In the genomic region with DNA sequence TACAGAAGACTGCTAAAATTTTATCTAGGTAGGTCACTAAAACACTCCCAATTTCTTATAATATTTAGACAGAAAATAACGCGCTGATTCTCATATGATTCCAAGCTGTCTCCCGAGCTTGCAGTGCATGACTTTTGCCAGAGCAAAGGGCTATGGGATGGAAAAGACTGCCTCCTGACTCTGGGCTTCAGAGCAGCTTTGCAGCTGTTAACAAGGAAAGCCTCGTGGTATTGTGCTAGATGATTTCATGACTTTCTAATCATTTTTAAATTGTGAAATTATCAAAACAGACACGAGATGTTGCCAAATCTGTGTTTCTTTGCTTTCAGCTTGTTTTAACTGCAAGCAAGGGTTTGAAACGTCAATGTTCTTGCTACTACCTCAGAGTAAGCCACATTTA, we compare ENCODE assay signal across 26 cellular contexts.
DNase-seq lines count a peak whose midpoint lies in the region; ATAC-seq, FAIRE-seq and TF ChIP-seq lines count a peak whose summit lies in the region.
"Had no signal": no experiment of that assay in that cellular context is flagged by ENCODE, and none has a peak within 500 bp of the region (broad histone marks: within the 10 kb centered on the region; RNA-seq: fewer than 3 reads in every experiment).

No MANE protein-coding gene starts in this region.

- H3K4me3 ChIP-seq in right atrium auricular region, result no peak overlapping the region
- H3K4me3 ChIP-seq: BLaER1 treated with 17β-estradiol and CSF1 and Interleukin-3, amounts not matched to agents 10 nM and 100 nM; prostate gland; thyroid gland had no signal

- no peaks in the 10 kb centered on the region for H3K36me3 ChIP-seq in right atrium auricular region
- H3K36me3 ChIP-seq: BLaER1 treated with 17β-estradiol and CSF1 and Interleukin-3, amounts not matched to agents 10 nM and 100 nM; prostate gland; thyroid gland had no signal

- no peaks in the 10 kb centered on the region for H3K4me1 ChIP-seq in right atrium auricular region
- H3K4me1 ChIP-seq: BLaER1 treated with 17β-estradiol and CSF1 and Interleukin-3, amounts not matched to agents 10 nM and 100 nM; prostate gland; thyroid gland had no signal

- intact Hi-C loops in Right ventricle myocardium inferior (cut with DNase I) (loop anchor here (10.0 kb wide), 2 partner anchors 231 to 571 kb away; no protein-coding TSS in a partner anchor), left ventricle myocardium superior (cut with micrococcal nuclease) (loop anchor here (10.0 kb wide), 1 partner anchor 741 kb away; no protein-coding TSS in a partner anchor)

- TF ChIP-seq CTCF in right atrium auricular region (IDR thresholded peaks at IDR 0.05) (no peak), D721Med (IDR thresholded peaks at IDR 0.05; ENCODE audit: insufficient read depth, missing control alignments) (no peak)

- H3K9me3 ChIP-seq in right atrium auricular region, result no peaks in the 10 kb centered on the region
- H3K9me3 ChIP-seq: BLaER1 treated with 17β-estradiol and CSF1 and Interleukin-3, amounts not matched to agents 10 nM and 100 nM; prostate gland; thyroid gland had no signal

- DNase-seq in Right ventricle myocardium inferior (ENCODE audit: missing footprints) (no peak), right atrium auricular region (ENCODE audit: low spot score) (no peak), SK-MEL-5 (ENCODE audit: low read depth, low spot score) (peak; percentile 16), left ventricle myocardium superior (no peak), activated gamma-delta T cell (lab: John Stamatoyannopoulos, UW) (no peak), iPS-NIHi11 (ENCODE audit: low spot score) (no peak), D721Med (ENCODE audit: insufficient read length, low spot score) (no peak), GM19239 (ENCODE audit: insufficient read length, low spot score) (no peak)
- DNase-seq: Calu3; cerebellar nuclear complex; EL; glutamatergic neuron; left colon; NCI-H1417 treated with DMSO at 0.1 percent for 48 hours; NCI-H2107; NCI-H510A; nephron progenitor cell; stimulated activated CD4-positive, alpha-beta T cell treated with anti-CD3 and anti-CD28 coated beads, Interleukin-2, amount 100 ng/mL, for 48 hours; stimulated activated naive B cell treated with anti-CD40 and anti-IgM and Interleukin-4, amounts not matched to agents 10 μg/mL and 1 μg/mL and 100 μg/mL, for 72 hours; thyroid gland had no signal

- no peaks in the 10 kb centered on the region for H3K27me3 ChIP-seq in right atrium auricular region
- H3K27me3 ChIP-seq: BLaER1 treated with 17β-estradiol and CSF1 and Interleukin-3, amounts not matched to agents 10 nM and 100 nM; thyroid gland had no signal

- peak; percentile 67 for ATAC-seq in Right ventricle myocardium inferior
- ATAC-seq in left ventricle myocardium superior, result peak; percentile 78
- ATAC-seq: activated T-helper 17 cell treated with anti-CD3 and anti-CD28 coated beads, Interleukin-2, amount 50 U/mL, for 72 hours; left colon; stimulated activated naive B cell treated with anti-CD40 and anti-IgM and Interleukin-4, amounts not matched to agents 10 μg/mL and 1 μg/mL and 100 μg/mL, for 72 hours had no signal

- no peak overlapping the region for H3K27ac ChIP-seq in right atrium auricular region
- H3K27ac ChIP-seq: BLaER1 treated with 17β-estradiol and CSF1 and Interleukin-3, amounts not matched to agents 10 nM and 100 nM; HL-60; prostate gland; thyroid gland had no signal

- in situ Hi-C loops in SK-MEL-5 (cut with HindIII; ENCODE audit: low pct_unique_long_range_greater_than_20kb, low sequenced_read_pairs), result loop anchor here (25.0 kb wide), 2 partner anchors 389 to 739 kb away; no protein-coding TSS in a partner anchor

- no peak for FAIRE-seq in D721Med (lab: Jason Lieb, UNC)
- no peak for FAIRE-seq in GM19239 (lab: Jason Lieb, UNC)
- FAIRE-seq: astrocyte, H1 had no signal
